In the genomic region with DNA sequence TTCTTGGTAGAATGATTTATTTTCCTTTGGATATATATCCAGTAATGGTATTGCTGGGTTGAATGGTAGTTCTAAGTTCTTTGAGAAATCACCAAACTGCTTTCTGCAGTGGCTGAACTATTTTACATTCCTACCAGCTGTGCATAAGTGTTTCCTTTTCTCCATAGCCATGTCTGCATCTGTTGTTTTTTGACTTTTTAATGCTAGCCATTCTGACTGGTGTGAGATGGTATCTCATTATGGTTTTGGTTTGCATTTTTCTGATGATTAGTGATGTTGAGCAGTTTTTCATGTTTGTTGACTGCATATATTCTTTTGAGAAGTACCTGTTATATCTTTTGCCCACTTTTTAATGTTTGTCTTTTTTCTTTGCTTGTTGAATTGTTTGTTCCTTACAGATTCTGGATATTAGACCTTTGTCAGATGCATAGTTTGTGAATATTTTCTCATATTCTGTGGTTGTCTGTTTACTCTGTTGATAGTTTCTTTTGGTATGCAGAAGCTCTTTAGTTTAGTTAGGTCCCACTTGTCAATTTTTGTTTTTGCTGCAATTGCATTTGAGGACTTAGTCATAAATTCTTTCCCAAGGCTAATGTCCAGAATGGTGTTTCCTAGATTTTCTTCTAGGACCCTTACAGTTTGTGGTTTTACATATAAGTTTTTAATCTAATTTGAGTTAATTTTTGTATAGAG, we compare ENCODE assay signal across 26 cellular contexts. TPM values are rescaled to one million over a fixed set of nuclear protein-coding genes. Genes with fewer than 3 reads are reported as not detected.
"Had no signal": no experiment of that assay in that cellular context is flagged by ENCODE, and none has a peak within 500 bp of the region (broad histone marks: within the 10 kb centered on the region; RNA-seq: fewer than 3 reads in every experiment).

No MANE protein-coding gene starts in this region.

- H3K4me1 ChIP-seq: gastrocnemius medialis, parathyroid adenoma, right lobe of liver, testis, tibial artery had no signal

- H3K4me3 ChIP-seq: dorsolateral prefrontal cortex, gastrocnemius medialis, lung, mucosa of descending colon, right lobe of liver, testis, tibial artery had no signal

- H3K27me3 Mint-ChIP-seq: natural killer cell treated with Interleukin-12 subunit alpha and Interleukin-12 subunit beta and Interleukin-15 and Interleukin-18, amount 100 ng/mL, for 72 hours; progenitor cell of endocrine pancreas; type B pancreatic cell had no signal

- H3K27me3 ChIP-seq: dorsolateral prefrontal cortex, gastrocnemius medialis, neutrophil, right lobe of liver, testis, tibial artery had no signal

- H3K27ac Mint-ChIP-seq: memory B cell; mesothelial cell of epicardium; natural killer cell treated with Interleukin-12 subunit alpha and Interleukin-12 subunit beta and Interleukin-15 and Interleukin-18, amount 100 ng/mL, for 72 hours; progenitor cell of endocrine pancreas; stimulated activated memory B cell treated with anti-CD40 and anti-IgM and Interleukin-4, amounts not matched to agents 10 μg/mL and 1 μg/mL and 100 μg/mL, for 72 hours; type B pancreatic cell had no signal

- H3K9ac ChIP-seq: parathyroid adenoma had no signal

- H3K9me3 ChIP-seq: gastrocnemius medialis, neutrophil, right lobe of liver, testis, tibial artery had no signal

- H3K36me3 ChIP-seq: gastrocnemius medialis, neutrophil, right lobe of liver, tibial artery had no signal

- H3K27ac ChIP-seq: dorsolateral prefrontal cortex, gastrocnemius medialis, neutrophil, parathyroid adenoma, right lobe of liver, testis, tibial artery had no signal

- H3K4me1 Mint-ChIP-seq: memory B cell; naive B cell; stimulated activated memory B cell treated with anti-CD40 and anti-IgM and Interleukin-4, amounts not matched to agents 10 μg/mL and 1 μg/mL and 100 μg/mL, for 72 hours had no signal

- H3K9me3 Mint-ChIP-seq: type B pancreatic cell had no signal

- H3K79me2 ChIP-seq: parathyroid adenoma had no signal

- H3K4me3 Mint-ChIP-seq: memory B cell; mesothelial cell of epicardium; naive B cell; natural killer cell treated with Interleukin-12 subunit alpha and Interleukin-12 subunit beta and Interleukin-15 and Interleukin-18, amount 100 ng/mL, for 72 hours; neural crest cell; stimulated activated memory B cell treated with anti-CD40 and anti-IgM and Interleukin-4, amounts not matched to agents 10 μg/mL and 1 μg/mL and 100 μg/mL, for 72 hours; type B pancreatic cell had no signal

- DNase-seq: dorsolateral prefrontal cortex; effector CD4-positive, alpha-beta T cell; foreskin fibroblast; gastrocnemius medialis; head of caudate nucleus; kidney; mucosa of descending colon; naive B cell; right lobe of liver; stimulated activated CD4-positive, alpha-beta T cell treated with anti-CD3 and anti-CD28 coated beads, Interleukin-2, amount 100 ng/mL, for 24 hours; stimulated activated CD4-positive, alpha-beta T cell treated with anti-CD3 and anti-CD28 coated beads, Interleukin-4, amount 100 ng/mL, for 4 hours; stimulated activated naive CD8-positive, alpha-beta T cell treated with anti-CD3 and anti-CD28 coated beads, Interleukin-15, Interleukin-2, amounts not matched to agents 100 U/mL and 50 U/mL, for 24 hours; substantia nigra; testis; tibial artery had no signal

- H2AFZ ChIP-seq: parathyroid adenoma had no signal

- H3K36me3 Mint-ChIP-seq: memory B cell; natural killer cell treated with Interleukin-12 subunit alpha and Interleukin-12 subunit beta and Interleukin-15 and Interleukin-18, amount 100 ng/mL, for 72 hours; stimulated activated memory B cell treated with anti-CD40 and anti-IgM and Interleukin-4, amounts not matched to agents 10 μg/mL and 1 μg/mL and 100 μg/mL, for 72 hours; type B pancreatic cell had no signal

- ATAC-seq: gastrocnemius medialis; left lobe of liver; mucosa of descending colon; natural killer cell treated with Interleukin-12 subunit alpha and Interleukin-12 subunit beta and Interleukin-15 and Interleukin-18, amount 100 ng/mL, for 72 hours; right lobe of liver; stimulated activated memory B cell treated with anti-CD40 and anti-IgM and Interleukin-4, amounts not matched to agents 10 μg/mL and 1 μg/mL and 100 μg/mL, for 72 hours; stimulated activated naive CD8-positive, alpha-beta T cell treated with anti-CD3 and anti-CD28 coated beads, Interleukin-15, Interleukin-2, amounts not matched to agents 100 U/mL and 50 U/mL, for 24 hours had no signal

RNA-seq across cellular contexts. Expression of gene KCNE4, which starts 17.6 kb away (rescaled TPM):
- total RNA-seq: natural killer cell treated with Interleukin-12 subunit alpha and Interleukin-12 subunit beta and Interleukin-15 and Interleukin-18, amount 100 ng/mL, for 72 hours had no signal
